ENCODE assay signal across 9 cellular contexts in genomic region chr12:57753938-57754337, GRCh38.
DNase-seq lines count a peak whose midpoint lies in the region; ATAC-seq and TF ChIP-seq lines count a peak whose summit lies in the region.
"Had no signal": no experiment of that assay in that cellular context is flagged by ENCODE, and none has a peak within 500 bp of the region (broad histone marks: within the 10 kb centered on the region; RNA-seq: fewer than 3 reads in every experiment).

No MANE protein-coding gene starts in this region.

- peak overlapping the region; percentile 77 for H3K4me3 Mint-ChIP-seq in central memory CD8-positive, alpha-beta T cell

- H4K20me1 ChIP-seq in DND-41 (ENCODE audit: insufficient read depth, low read length) (peaks cover 36% of the 10 kb centered on the region), Loucy (ENCODE audit: insufficient read depth, low read length, poor library complexity, severe bottlenecking) (peaks cover 36% of the 10 kb centered on the region)

- H3K9me3 ChIP-seq in DND-41 (ENCODE audit: insufficient read depth, low read length, severe bottlenecking) (no peaks in the 10 kb centered on the region), Loucy (ENCODE audit: insufficient read depth, low read depth, low read length) (no peaks in the 10 kb centered on the region), neuron (ENCODE audit: low read length) (no peaks in the 10 kb centered on the region)
- H3K9me3 ChIP-seq: SJCRH30 had no signal

- peak overlapping the region in 1 of 2 experiments; percentile 68; a peak in 1 of 4 replicates for H3K4me3 ChIP-seq in DND-41 (ENCODE audit: low read depth in 1 of 2, low read length in 2 of 2)
- peak overlapping the region; percentile 78 for H3K4me3 ChIP-seq in Loucy (ENCODE audit: low read length, poor library complexity, severe bottlenecking)
- peak overlapping the region; percentile 56 for H3K4me3 ChIP-seq in neuron (ENCODE audit: low read length)

- peak overlapping the region; percentile 80 for H3K27ac Mint-ChIP-seq in central memory CD8-positive, alpha-beta T cell (ENCODE audit: low read depth)

- H3K36me3 Mint-ChIP-seq in central memory CD8-positive, alpha-beta T cell (ENCODE audit: insufficient read depth): peaks cover 31% of the 10 kb centered on the region

- H3K4me1 Mint-ChIP-seq in central memory CD8-positive, alpha-beta T cell: peaks cover 56% of the 10 kb centered on the region

- no peaks in the 10 kb centered on the region for H3K9me3 Mint-ChIP-seq in central memory CD8-positive, alpha-beta T cell

- ATAC-seq in DND-41 (ENCODE audit: insufficient read depth, low read depth): no peak
- ATAC-seq in central memory CD8-positive, alpha-beta T cell (replicated peaks; ENCODE audit: extremely low read depth, poor library complexity, severe bottlenecking): no peak

- peaks cover 51% of the 10 kb centered on the region for H3K79me2 ChIP-seq in DND-41 (ENCODE audit: insufficient read depth, low read length)
- H3K79me2 ChIP-seq in Loucy (ENCODE audit: insufficient read depth, low read length): peaks cover 45% of the 10 kb centered on the region

- H2AFZ ChIP-seq in DND-41 (ENCODE audit: low read depth, low read length) (peak overlapping the region; percentile 71; the same call in 1 of the 2 replicates), Loucy (ENCODE audit: low read length) (no peak overlapping the region), neuron (ENCODE audit: low read depth, low read length) (no peak overlapping the region)

- H3K4me1 ChIP-seq in DND-41 (ENCODE audit: insufficient read depth, low read length) (peaks cover 56% of the 10 kb centered on the region), Loucy (ENCODE audit: insufficient read depth, low read length, poor library complexity, severe bottlenecking) (peaks cover 41% of the 10 kb centered on the region), neuron (ENCODE audit: insufficient read depth, low read length) (peaks cover 40% of the 10 kb centered on the region)

- peak overlapping the region; percentile 29; the same call in 1 of the 2 replicates for H3K9ac ChIP-seq in DND-41 (ENCODE audit: low read depth, low read length)
- H3K9ac ChIP-seq in Loucy (ENCODE audit: low read depth, low read length, poor library complexity, severe bottlenecking): peak overlapping the region; percentile 52

- H3K36me3 ChIP-seq in DND-41 (ENCODE audit: insufficient read depth, low read length): peaks cover 50% of the 10 kb centered on the region
- H3K36me3 ChIP-seq in Loucy (ENCODE audit: insufficient read depth, low read length): peaks cover 4% of the 10 kb centered on the region; the same call in 1 of the 2 replicates
- H3K36me3 ChIP-seq in neuron (ENCODE audit: insufficient read depth, low read length): peaks cover 37% of the 10 kb centered on the region

- TF ChIP-seq CTCF in DND-41 (IDR thresholded peaks at IDR 0.05; ENCODE audit: borderline replicate concordance, extremely low read depth, low read length, poor library complexity, severe bottlenecking) (no peak), Loucy (conservative IDR thresholded peaks at IDR 0.05; ENCODE audit: low read length) (no peak)

- peak overlapping the region; percentile 80; the same call in 1 of the 2 replicates for H3K4me2 ChIP-seq in DND-41 (ENCODE audit: insufficient read depth, low read length)
- H3K4me2 ChIP-seq in Loucy (ENCODE audit: low read depth, low read length, poor library complexity, severe bottlenecking): peak overlapping the region; percentile 91

- no peaks in the 10 kb centered on the region for H3K27me3 Mint-ChIP-seq in central memory CD8-positive, alpha-beta T cell

- no peak for DNase-seq in DND-41
- no peak for DNase-seq in central memory CD8-positive, alpha-beta T cell (ENCODE audit: low spot score in 2 of 2)
- no peak for DNase-seq in EL
- DNase-seq in AML-193 (lab: John Stamatoyannopoulos, UW): no peak
- DNase-seq in NCI-H226: no peak
- DNase-seq: SJCRH30 had no signal

- H3K27ac ChIP-seq in DND-41 (ENCODE audit: low read length): no peak overlapping the region; the same call in 1 of the 2 replicates
- H3K27ac ChIP-seq: SJCRH30 had no signal

- H3K27me3 ChIP-seq in DND-41 (ENCODE audit: insufficient read depth, low read length, poor library complexity) (no peaks in the 10 kb centered on the region), Loucy (ENCODE audit: insufficient read depth, low read length, poor library complexity, severe bottlenecking) (no peaks in the 10 kb centered on the region), neuron (ENCODE audit: insufficient read depth, low read length) (no peaks in the 10 kb centered on the region)
- H3K27me3 ChIP-seq: dorsolateral prefrontal cortex had no signal

- no peaks in the 10 kb centered on the region for H3K9me2 ChIP-seq in Loucy (replicated peaks; ENCODE audit: low read depth, low read length)

- peaks cover 7% of the 10 kb centered on the region for H3F3A ChIP-seq in Loucy (ENCODE audit: low read depth)
